ENCODE assay signal across 1 cellular context in the genomic region with DNA sequence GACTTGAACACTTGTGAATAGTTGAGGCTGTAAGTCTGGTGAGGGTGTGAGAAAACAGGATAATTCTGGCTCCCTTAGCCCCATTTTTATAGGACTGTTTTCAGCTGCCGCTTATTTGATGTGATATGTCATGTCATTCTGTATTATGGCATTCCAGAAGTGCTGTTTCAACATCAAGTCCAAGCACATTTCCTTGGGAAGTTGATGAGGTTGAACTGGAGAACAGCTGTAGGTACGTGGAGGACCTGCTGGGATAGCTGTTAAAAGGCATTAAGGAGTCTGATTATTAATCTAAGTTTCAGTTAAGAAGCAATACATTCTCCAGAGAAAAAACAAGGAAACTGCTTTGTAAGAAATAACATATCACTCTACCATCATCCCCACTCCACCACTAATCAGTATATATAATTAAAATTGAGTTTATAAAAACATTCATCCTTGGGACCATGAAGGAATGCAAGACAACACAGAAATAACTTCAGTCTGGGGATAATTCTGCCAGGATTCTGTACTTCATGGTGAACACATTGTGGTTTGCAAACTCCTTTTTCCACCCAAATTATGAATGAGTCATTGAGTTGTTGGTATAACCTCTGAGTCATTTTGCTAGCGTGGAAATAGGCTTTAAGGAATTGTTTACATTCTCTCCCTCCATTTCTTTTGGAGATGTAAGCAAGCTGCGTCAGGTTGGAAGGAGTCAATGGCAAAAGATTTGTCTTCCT.
TF ChIP-seq lines count a peak whose summit lies in the region.

No MANE protein-coding gene starts in this region.

TF ChIP-seq in HEK293, 187 proteins besides CTCF, POLR2A, EP300 and RAD21 (continued from another document):
- TF ChIP-seq INSM2 (tag by site-specific recombination; IDR thresholded peaks at IDR 0.05), result peak; percentile 57; the same call in 1 of the 2 replicates
- TF ChIP-seq PRDM6 (tag by site-specific recombination; IDR thresholded peaks at IDR 0.05), result peak; percentile 75
- TF ChIP-seq ZNF626 (tag by site-specific recombination; IDR thresholded peaks at IDR 0.05), result no peak
- no peak for TF ChIP-seq ZNF266 (tag by site-specific recombination; IDR thresholded peaks at IDR 0.05; ENCODE audit: low read depth)
- peak; percentile 52; the same call in 1 of the 2 replicates for TF ChIP-seq ZNF184 (tag by site-specific recombination; IDR thresholded peaks at IDR 0.05)
- peak; percentile 67 for TF ChIP-seq ZNF366 (tag by site-specific recombination; conservative IDR thresholded peaks at IDR 0.05)
- no peak for TF ChIP-seq ZNF19 (tag by site-specific recombination; IDR thresholded peaks at IDR 0.05; ENCODE audit: low read depth)
- peak; percentile 59 for TF ChIP-seq KLF8 (tag by site-specific recombination; IDR thresholded peaks at IDR 0.05)
- peak; percentile 45 for TF ChIP-seq ZNF629 (tag by site-specific recombination; IDR thresholded peaks at IDR 0.05)
- TF ChIP-seq ZNF843 (tag by site-specific recombination; IDR thresholded peaks at IDR 0.05), result peak; percentile 38; the same call in 1 of the 2 replicates
- no peak for TF ChIP-seq ZNF37A (tag by site-specific recombination; IDR thresholded peaks at IDR 0.05)
- TF ChIP-seq KLF17 (tag by site-specific recombination; IDR thresholded peaks at IDR 0.05), result no peak
- TF ChIP-seq, protein P1, sequence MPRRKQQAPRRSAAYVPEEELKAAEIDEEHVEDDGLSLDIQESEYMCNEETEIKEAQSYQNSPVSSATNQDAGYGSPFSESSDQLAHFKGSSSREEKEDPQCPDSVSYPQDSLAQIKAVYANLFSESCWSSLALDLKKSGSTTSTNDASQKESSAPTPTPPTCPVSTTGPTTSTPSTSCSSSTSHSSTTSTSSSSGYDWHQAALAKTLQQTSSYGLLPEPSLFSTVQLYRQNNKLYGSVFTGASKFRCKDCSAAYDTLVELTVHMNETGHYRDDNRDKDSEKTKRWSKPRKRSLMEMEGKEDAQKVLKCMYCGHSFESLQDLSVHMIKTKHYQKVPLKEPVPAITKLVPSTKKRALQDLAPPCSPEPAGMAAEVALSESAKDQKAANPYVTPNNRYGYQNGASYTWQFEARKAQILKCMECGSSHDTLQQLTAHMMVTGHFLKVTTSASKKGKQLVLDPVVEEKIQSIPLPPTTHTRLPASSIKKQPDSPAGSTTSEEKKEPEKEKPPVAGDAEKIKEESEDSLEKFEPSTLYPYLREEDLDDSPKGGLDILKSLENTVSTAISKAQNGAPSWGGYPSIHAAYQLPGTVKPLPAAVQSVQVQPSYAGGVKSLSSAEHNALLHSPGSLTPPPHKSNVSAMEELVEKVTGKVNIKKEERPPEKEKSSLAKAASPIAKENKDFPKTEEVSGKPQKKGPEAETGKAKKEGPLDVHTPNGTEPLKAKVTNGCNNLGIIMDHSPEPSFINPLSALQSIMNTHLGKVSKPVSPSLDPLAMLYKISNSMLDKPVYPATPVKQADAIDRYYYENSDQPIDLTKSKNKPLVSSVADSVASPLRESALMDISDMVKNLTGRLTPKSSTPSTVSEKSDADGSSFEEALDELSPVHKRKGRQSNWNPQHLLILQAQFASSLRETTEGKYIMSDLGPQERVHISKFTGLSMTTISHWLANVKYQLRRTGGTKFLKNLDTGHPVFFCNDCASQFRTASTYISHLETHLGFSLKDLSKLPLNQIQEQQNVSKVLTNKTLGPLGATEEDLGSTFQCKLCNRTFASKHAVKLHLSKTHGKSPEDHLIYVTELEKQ (tag by site-specific recombination; IDR thresholded peaks at IDR 0.05; ENCODE audit: borderline replicate concordance), result peak; percentile 41; the same call in 1 of the 2 replicates
- peak; percentile 45; the same call in 1 of the 2 replicates for TF ChIP-seq PRDM10 (tag by site-specific recombination; IDR thresholded peaks at IDR 0.05)
- no peak for TF ChIP-seq KLF9 (tag by site-specific recombination; IDR thresholded peaks at IDR 0.05; ENCODE audit: low read depth)
- peak; percentile 41 for TF ChIP-seq FEZF1 (tag by site-specific recombination; IDR thresholded peaks at IDR 0.05)
- TF ChIP-seq SP7 (tag by site-specific recombination; IDR thresholded peaks at IDR 0.05), result peak; percentile 59; the same call in 1 of the 2 replicates
- peak; percentile 66 for TF ChIP-seq WT1 (tag by site-specific recombination; IDR thresholded peaks at IDR 0.05)
- no peak for TF ChIP-seq ZNF654 (tag by site-specific recombination; IDR thresholded peaks at IDR 0.05; ENCODE audit: low read depth)
- no peak for TF ChIP-seq ZNF521 (tag by site-specific recombination; IDR thresholded peaks at IDR 0.05)
- TF ChIP-seq ZNF23 (tag by site-specific recombination; IDR thresholded peaks at IDR 0.05; ENCODE audit: borderline replicate concordance), result no peak
- peak; percentile 33; the same call in 1 of the 2 replicates for TF ChIP-seq ZNF660 (tag by site-specific recombination; IDR thresholded peaks at IDR 0.05)
- TF ChIP-seq ZNF658 (tag by site-specific recombination; IDR thresholded peaks at IDR 0.05), result no peak
- peak; percentile 23; the same call in 1 of the 2 replicates for TF ChIP-seq ZXDB (tag by site-specific recombination; IDR thresholded peaks at IDR 0.05)
- TF ChIP-seq, protein P2, sequence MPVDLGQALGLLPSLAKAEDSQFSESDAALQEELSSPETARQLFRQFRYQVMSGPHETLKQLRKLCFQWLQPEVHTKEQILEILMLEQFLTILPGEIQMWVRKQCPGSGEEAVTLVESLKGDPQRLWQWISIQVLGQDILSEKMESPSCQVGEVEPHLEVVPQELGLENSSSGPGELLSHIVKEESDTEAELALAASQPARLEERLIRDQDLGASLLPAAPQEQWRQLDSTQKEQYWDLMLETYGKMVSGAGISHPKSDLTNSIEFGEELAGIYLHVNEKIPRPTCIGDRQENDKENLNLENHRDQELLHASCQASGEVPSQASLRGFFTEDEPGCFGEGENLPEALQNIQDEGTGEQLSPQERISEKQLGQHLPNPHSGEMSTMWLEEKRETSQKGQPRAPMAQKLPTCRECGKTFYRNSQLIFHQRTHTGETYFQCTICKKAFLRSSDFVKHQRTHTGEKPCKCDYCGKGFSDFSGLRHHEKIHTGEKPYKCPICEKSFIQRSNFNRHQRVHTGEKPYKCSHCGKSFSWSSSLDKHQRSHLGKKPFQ (tag by site-specific recombination; IDR thresholded peaks at IDR 0.05), result no peak
- no peak for TF ChIP-seq ZNF132 (tag by site-specific recombination; IDR thresholded peaks at IDR 0.05; ENCODE audit: borderline replicate concordance)
- no peak for TF ChIP-seq PRDM4 (tag by site-specific recombination; IDR thresholded peaks at IDR 0.05)
- TF ChIP-seq, protein P3, sequence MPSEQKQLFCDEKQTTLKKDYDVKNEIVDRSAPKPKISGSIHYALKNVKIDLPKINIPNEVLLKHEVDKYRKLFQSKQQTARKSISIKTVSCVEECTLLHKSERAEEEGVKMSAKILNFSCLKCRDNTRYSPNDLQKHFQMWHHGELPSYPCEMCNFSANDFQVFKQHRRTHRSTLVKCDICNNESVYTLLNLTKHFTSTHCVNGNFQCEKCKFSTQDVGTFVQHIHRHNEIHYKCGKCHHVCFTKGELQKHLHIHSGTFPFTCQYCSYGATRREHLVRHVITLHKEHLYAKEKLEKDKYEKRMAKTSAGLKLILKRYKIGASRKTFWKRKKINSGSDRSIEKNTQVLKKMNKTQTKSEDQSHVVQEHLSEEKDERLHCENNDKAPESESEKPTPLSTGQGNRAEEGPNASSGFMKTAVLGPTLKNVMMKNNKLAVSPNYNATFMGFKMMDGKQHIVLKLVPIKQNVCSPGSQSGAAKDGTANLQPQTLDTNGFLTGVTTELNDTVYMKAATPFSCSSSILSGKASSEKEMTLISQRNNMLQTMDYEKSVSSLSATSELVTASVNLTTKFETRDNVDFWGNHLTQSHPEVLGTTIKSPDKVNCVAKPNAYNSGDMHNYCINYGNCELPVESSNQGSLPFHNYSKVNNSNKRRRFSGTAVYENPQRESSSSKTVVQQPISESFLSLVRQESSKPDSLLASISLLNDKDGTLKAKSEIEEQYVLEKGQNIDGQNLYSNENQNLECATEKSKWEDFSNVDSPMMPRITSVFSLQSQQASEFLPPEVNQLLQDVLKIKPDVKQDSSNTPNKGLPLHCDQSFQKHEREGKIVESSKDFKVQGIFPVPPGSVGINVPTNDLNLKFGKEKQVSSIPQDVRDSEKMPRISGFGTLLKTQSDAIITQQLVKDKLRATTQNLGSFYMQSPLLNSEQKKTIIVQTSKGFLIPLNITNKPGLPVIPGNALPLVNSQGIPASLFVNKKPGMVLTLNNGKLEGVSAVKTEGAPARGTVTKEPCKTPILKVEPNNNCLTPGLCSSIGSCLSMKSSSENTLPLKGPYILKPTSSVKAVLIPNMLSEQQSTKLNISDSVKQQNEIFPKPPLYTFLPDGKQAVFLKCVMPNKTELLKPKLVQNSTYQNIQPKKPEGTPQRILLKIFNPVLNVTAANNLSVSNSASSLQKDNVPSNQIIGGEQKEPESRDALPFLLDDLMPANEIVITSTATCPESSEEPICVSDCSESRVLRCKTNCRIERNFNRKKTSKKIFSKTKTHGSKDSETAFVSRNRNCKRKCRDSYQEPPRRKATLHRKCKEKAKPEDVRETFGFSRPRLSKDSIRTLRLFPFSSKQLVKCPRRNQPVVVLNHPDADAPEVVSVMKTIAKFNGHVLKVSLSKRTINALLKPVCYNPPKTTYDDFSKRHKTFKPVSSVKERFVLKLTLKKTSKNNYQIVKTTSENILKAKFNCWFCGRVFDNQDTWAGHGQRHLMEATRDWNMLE (tag by site-specific recombination; conservative IDR thresholded peaks at IDR 0.05; ENCODE audit: low read depth), result peak; percentile 44; the same call in 1 of the 2 replicates
